In genomic region chr5:119367502-119368237, GRCh38 we compare ENCODE assay signal across 8 cellular contexts. TPM values are rescaled to one million over a fixed set of nuclear protein-coding genes. Genes with fewer than 3 reads are reported as not detected.
A peak's percentile ranks its signal among the peaks of the same experiment; 100 is the strongest.
DNase-seq lines count a peak whose midpoint lies in the region; ATAC-seq and TF ChIP-seq lines count a peak whose summit lies in the region.

No MANE protein-coding gene starts in this region.

- no peaks in the 10 kb centered on the region for H3K27me3 ChIP-seq in dorsolateral prefrontal cortex
- no peaks in the 10 kb centered on the region for H3K27me3 ChIP-seq in hepatocyte

- H3K9me3 ChIP-seq in OCI-LY7 (ENCODE audit: low read length) (no peaks in the 10 kb centered on the region), hepatocyte (ENCODE audit: low read depth) (no peaks in the 10 kb centered on the region)

- H3K27ac ChIP-seq in OCI-LY7 (ENCODE audit: low read depth, low read length, poor library complexity, severe bottlenecking): no peak overlapping the region
- peak overlapping the region in 1 of 59 donors; percentile 12 for H3K27ac ChIP-seq in dorsolateral prefrontal cortex
- no peak overlapping the region for H3K27ac ChIP-seq in hepatocyte

- WGBS in hepatocyte (ENCODE audit: low lambda C conversion rate, missing lambda C conversion rate): 72% methylated on average over 1 of the region's 1 CpG

- H4K20me1 ChIP-seq in OCI-LY7 (ENCODE audit: insufficient read depth, low read length) (peaks cover 23% of the 10 kb centered on the region), hepatocyte (ENCODE audit: insufficient read depth, poor library complexity, severe bottlenecking) (no peaks in the 10 kb centered on the region)

- H2AFZ ChIP-seq in OCI-LY7 (ENCODE audit: low read length) (no peak overlapping the region), hepatocyte (no peak overlapping the region)

- H3K4me3 ChIP-seq in OCI-LY7 (ENCODE audit: low read depth, low read length, poor library complexity, severe bottlenecking): peak overlapping the region; percentile 14
- H3K4me3 ChIP-seq in dorsolateral prefrontal cortex: no peak overlapping the region
- no peak overlapping the region for H3K4me3 ChIP-seq in hepatocyte

- CTCF ChIA-PET in OCI-LY7 (lab: Charles Lee; ENCODE audit: unreplicated experiment): interaction anchor here (0.8 to 1.1 kb wide), 2 partner anchors 22 to 42 kb away, joined by 3 to 4 read pairs; no protein-coding TSS in a partner anchor

- peak overlapping the region; percentile 52 for H3K4me2 ChIP-seq in OCI-LY7 (ENCODE audit: low read length)
- no peak overlapping the region for H3K4me2 ChIP-seq in hepatocyte

- H3K36me3 ChIP-seq in OCI-LY7 (ENCODE audit: insufficient read depth, low read length) (peaks cover 47% of the 10 kb centered on the region), hepatocyte (replicated peaks; ENCODE audit: insufficient read depth, low read depth) (no peaks in the 10 kb centered on the region)

- no peaks in the 10 kb centered on the region for H3K9me2 ChIP-seq in OCI-LY7 (ENCODE audit: insufficient read depth, low read length)
- H3K9me2 ChIP-seq in hepatocyte (replicated peaks; ENCODE audit: insufficient read depth): no peaks in the 10 kb centered on the region

- ATAC-seq in GM18519 (IDR thresholded peaks at IDR 0.05; ENCODE audit: low FRiP score, unreplicated experiment) (peak; percentile 77), HG02623 (IDR thresholded peaks at IDR 0.05; ENCODE audit: unreplicated experiment) (peak; percentile 77)

- POLR2A ChIA-PET in OCI-LY7 (lab: Charles Lee): interaction anchor here (0.6 to 30.8 kb wide), 9 partner anchors 10 to 210 kb away, joined by 3 to 538 read pairs (median 5); partner anchors contain the start of gene TNFAIP8

- DNase-seq in OCI-LY7 (ENCODE audit: low spot score) (no peak), foreskin melanocyte (peak; percentile 50), dorsolateral prefrontal cortex (no peak), GM20000 (ENCODE audit: low spot score) (no peak), hepatocyte (ENCODE audit: low spot score) (no peak), germinal center (ENCODE audit: low spot score) (no peak)

- no TSS peak for BruUV-seq in OCI-LY7 (replicated peaks; lab: Mats Ljungman, UMichigan)

- intact Hi-C loops in OCI-LY7 (cut with micrococcal nuclease; ENCODE audit: unreplicated experiment): no loop called here
- intact Hi-C loops in dorsolateral prefrontal cortex (cut with DNase I): no loop called here

- TF ChIP-seq CTCF in OCI-LY7 (conservative IDR thresholded peaks at IDR 0.05; ENCODE audit: low read length) (no peak), dorsolateral prefrontal cortex (IDR thresholded peaks at IDR 0.05 in 54 of 56, conservative IDR thresholded peaks at IDR 0.05 in 2 of 56; ENCODE audit: low read depth in 1 of 56, partially characterized antibody in 56 of 56) (no peak), GM20000 (IDR thresholded peaks at IDR 0.05; ENCODE audit: extremely low read depth, missing control alignments) (no peak), hepatocyte (IDR thresholded peaks at IDR 0.05; ENCODE audit: poor library complexity) (no peak)

- H3K4me1 ChIP-seq in OCI-LY7 (ENCODE audit: insufficient read depth, low read length, poor library complexity, severe bottlenecking): peaks cover 44% of the 10 kb centered on the region
- peaks cover 4% of the 10 kb centered on the region for H3K4me1 ChIP-seq in hepatocyte (ENCODE audit: insufficient read depth)

- H3K79me2 ChIP-seq in OCI-LY7 (ENCODE audit: insufficient read depth, low read depth, low read length): peaks cover 66% of the 10 kb centered on the region; the same call in 1 of the 2 replicates
- H3K79me2 ChIP-seq in hepatocyte: peaks cover 49% of the 10 kb centered on the region

RNA-seq across cellular contexts. Expression of gene TNFAIP8, which starts 11.9 kb away (rescaled TPM):
- 92.9 and 95.1 TPM in 2 replicates for total RNA-seq in OCI-LY7 (2014; rRNA removed; shearing (Covaris generic))
- total RNA-seq in OCI-LY7 (2022) (75.4 and 94.5 TPM in 2 replicates), dorsolateral prefrontal cortex (1 to 10 TPM in 105 of 120 experiments, under 1 TPM in 15; 0.25 to 6.9 (median 1.9) TPM), hepatocyte (33.9 and 37.6 TPM in 2 replicates)
- polyA plus RNA-seq in hepatocyte: 18.3 and 23.4 TPM in 2 replicates
